Comparison of ENCODE assay signal across 13 cellular contexts in genomic region chr19:8302357-8302691, GRCh38. TPM values are rescaled to one million over a fixed set of nuclear protein-coding genes. Genes with fewer than 3 reads are reported as not detected.
DNase-seq lines count a peak whose midpoint lies in the region; TF ChIP-seq lines count a peak whose summit lies in the region.
"Had no signal": no experiment of that assay in that cellular context is flagged by ENCODE, and none has a peak within 500 bp of the region (broad histone marks: within the 10 kb centered on the region; RNA-seq: fewer than 3 reads in every experiment).

No MANE protein-coding gene starts in this region.

- H3K4me3 ChIP-seq in NB4 (ENCODE audit: low read depth, low read length): no peak overlapping the region
- H3K4me3 ChIP-seq: PC-9 had no signal

- H3K36me3 Mint-ChIP-seq in neural crest cell (ENCODE audit: low read depth): no peaks in the 10 kb centered on the region

- no peak for TF ChIP-seq CTCF in NB4 (IDR thresholded peaks at IDR 0.05; ENCODE audit: low read depth, low read length)
- TF ChIP-seq CTCF in neural crest cell (conservative IDR thresholded peaks at IDR 0.05): no peak

- H3K9me3 Mint-ChIP-seq in neural crest cell: no peaks in the 10 kb centered on the region
- H3K9me3 Mint-ChIP-seq: CD4-positive, alpha-beta memory T cell; nephron progenitor cell had no signal

- DNase-seq in D341Med (ENCODE audit: low spot score) (peak; percentile 53), NB4 (ENCODE audit: low read depth) (peak; percentile 25), erythroblast (lab: John Stamatoyannopoulos, UW) (peak; percentile 80 to 83), neural crest cell (ENCODE audit: low read depth, low spot score) (peak; percentile 0), NCI-H1694 (lab: John Stamatoyannopoulos, UW) (no peak), COLO668 (lab: John Stamatoyannopoulos, UW; ENCODE audit: unreplicated experiment) (no peak), HuH-7 (ENCODE audit: low spot score) (no peak), germinal center (ENCODE audit: low spot score) (no peak)
- DNase-seq: NCI-H187; nephron progenitor cell; stimulated activated naive CD4-positive, alpha-beta T cell treated with Interleukin-2 at 50 U/mL for 16 hours had no signal

- peaks cover 14% of the 10 kb centered on the region for H3K4me1 Mint-ChIP-seq in neural crest cell

- TF ChIP-seq POLR2A in NB4 (IDR thresholded peaks at IDR 0.05; ENCODE audit: extremely low read depth, insufficient read length): no peak
- TF ChIP-seq POLR2A in erythroblast (IDR thresholded peaks at IDR 0.05; ENCODE audit: low read length): no peak

- no peak overlapping the region for H3K4me3 Mint-ChIP-seq in neural crest cell
- H3K4me3 Mint-ChIP-seq: CD4-positive, alpha-beta memory T cell; nephron progenitor cell had no signal

- no peak overlapping the region for H3K27ac Mint-ChIP-seq in neural crest cell (ENCODE audit: unreplicated experiment)
- H3K27ac Mint-ChIP-seq: CD4-positive, alpha-beta memory T cell; nephron progenitor cell had no signal

- H3K27me3 Mint-ChIP-seq in neural crest cell (ENCODE audit: low read depth): no peaks in the 10 kb centered on the region
- H3K27me3 Mint-ChIP-seq: CD4-positive, alpha-beta memory T cell had no signal

RNA-seq across cellular contexts. Expression of gene CD320, which starts 5.8 kb away (rescaled TPM):
- total RNA-seq in neural crest cell: 64.5 and 68.5 TPM in 2 replicates

RNA-seq across cellular contexts. Expression of gene NDUFA7, which starts 18.9 kb away (rescaled TPM):
- 50.9 and 51.8 TPM in 2 replicates for total RNA-seq in neural crest cell

RNA-seq across cellular contexts. Expression of gene RPS28, which starts 19.0 kb away (rescaled TPM):
- 1,577 and 1,634 TPM in 2 replicates for total RNA-seq in neural crest cell

RNA-seq across cellular contexts. Expression of gene KANK3, which starts 40.7 kb away (rescaled TPM):
- 0.66 and 0.77 TPM in 2 replicates for total RNA-seq in neural crest cell

Comparison
In these comparisons a context has a peak if more than half of its experiments do, and no peak if none do; other contexts are left out.
1. DNase-seq: peak in D341Med (single experiment), NB4 (single experiment), erythroblast (2 of 2) and neural crest cell (single experiment); none in NCI-H1694 (single experiment), COLO668 (single experiment), HuH-7 (single experiment) and germinal center (single experiment).